Comparison of ENCODE assay signal across 1 cellular context in genomic region chr20:8756410-8756809, GRCh38.
TF ChIP-seq lines count a peak whose summit lies in the region.

No MANE protein-coding gene starts in this region.

TF ChIP-seq in A549, 52 proteins besides CTCF, POLR2A, EP300 and RAD21 (continued from another document):
- TF ChIP-seq, protein P1, sequence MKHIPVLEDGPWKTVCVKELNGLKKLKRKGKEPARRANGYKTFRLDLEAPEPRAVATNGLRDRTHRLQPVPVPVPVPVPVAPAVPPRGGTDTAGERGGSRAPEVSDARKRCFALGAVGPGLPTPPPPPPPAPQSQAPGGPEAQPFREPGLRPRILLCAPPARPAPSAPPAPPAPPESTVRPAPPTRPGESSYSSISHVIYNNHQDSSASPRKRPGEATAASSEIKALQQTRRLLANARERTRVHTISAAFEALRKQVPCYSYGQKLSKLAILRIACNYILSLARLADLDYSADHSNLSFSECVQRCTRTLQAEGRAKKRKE (CRISPR knock-in tag; IDR thresholded peaks at IDR 0.05; ENCODE audit: low read depth): no peak
- TF ChIP-seq ZFP36 (IDR thresholded peaks at IDR 0.05; ENCODE audit: borderline replicate concordance, partially characterized antibody): no peak
- no peak for TF ChIP-seq MAZ (IDR thresholded peaks at IDR 0.05; ENCODE audit: borderline replicate concordance, low read depth, low read length)
- TF ChIP-seq, protein P2, sequence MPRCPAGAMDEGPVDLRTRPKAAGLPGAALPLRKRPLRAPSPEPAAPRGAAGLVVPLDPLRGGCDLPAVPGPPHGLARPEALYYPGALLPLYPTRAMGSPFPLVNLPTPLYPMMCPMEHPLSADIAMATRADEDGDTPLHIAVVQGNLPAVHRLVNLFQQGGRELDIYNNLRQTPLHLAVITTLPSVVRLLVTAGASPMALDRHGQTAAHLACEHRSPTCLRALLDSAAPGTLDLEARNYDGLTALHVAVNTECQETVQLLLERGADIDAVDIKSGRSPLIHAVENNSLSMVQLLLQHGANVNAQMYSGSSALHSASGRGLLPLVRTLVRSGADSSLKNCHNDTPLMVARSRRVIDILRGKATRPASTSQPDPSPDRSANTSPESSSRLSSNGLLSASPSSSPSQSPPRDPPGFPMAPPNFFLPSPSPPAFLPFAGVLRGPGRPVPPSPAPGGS (IDR thresholded peaks at IDR 0.05): no peak
- TF ChIP-seq RCOR1 (IDR thresholded peaks at IDR 0.05; ENCODE audit: low read depth, low read length): no peak
- TF ChIP-seq ZSCAN20 (CRISPR knock-in tag; IDR thresholded peaks at IDR 0.05): no peak
- peak; percentile 63; the same call in 1 of the 2 replicates for TF ChIP-seq PBX3 (IDR thresholded peaks at IDR 0.05)
- no peak for TF ChIP-seq TP53 (CRISPR knock-in tag; IDR thresholded peaks at IDR 0.05)
